Comparison of ENCODE assay signal across 19 cellular contexts in the genomic region with DNA sequence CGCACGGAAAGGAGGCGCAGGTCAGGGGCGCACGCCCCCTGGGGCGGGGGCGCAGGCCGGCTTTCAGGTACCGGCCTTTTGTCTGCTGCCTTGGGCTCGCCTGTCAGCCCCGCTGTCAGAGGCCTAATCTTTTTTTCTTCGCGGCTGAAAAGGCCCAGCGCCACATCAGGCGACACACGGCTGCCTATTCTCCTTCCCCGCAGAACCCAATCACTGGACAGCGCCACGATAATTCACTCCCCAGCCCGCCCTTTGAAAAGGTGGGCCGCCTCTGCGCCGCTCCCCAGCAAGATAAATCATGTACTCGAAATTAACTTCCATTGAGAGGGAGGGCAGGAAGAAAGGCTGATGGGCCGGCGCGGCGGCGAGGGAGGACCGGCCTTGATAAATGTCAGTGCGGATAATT. TPM values are rescaled to one million over a fixed set of nuclear protein-coding genes. Genes with fewer than 3 reads are reported as not detected.
DNase-seq lines count a peak whose midpoint lies in the region; ATAC-seq and TF ChIP-seq lines count a peak whose summit lies in the region.
"Had no signal": no experiment of that assay in that cellular context is flagged by ENCODE, and none has a peak within 500 bp of the region (broad histone marks: within the 10 kb centered on the region; RNA-seq: fewer than 3 reads in every experiment).

No MANE protein-coding gene starts in this region.

- H3K27me3 ChIP-seq in GM23338 (ENCODE audit: insufficient read depth): no peaks in the 10 kb centered on the region

- ATAC-seq in GM23338: no peak
- ATAC-seq in WTC11: no peak
- no peak for ATAC-seq in HG02642 (IDR thresholded peaks at IDR 0.05; ENCODE audit: poor library complexity, unreplicated experiment)
- ATAC-seq: PC-3 had no signal

- H3K4me3 Mint-ChIP-seq in GM23338 (no peak overlapping the region), WTC11 (no peak overlapping the region), mesothelial cell of epicardium (no peak overlapping the region), glutamatergic neuron (ENCODE audit: unreplicated experiment) (no peak overlapping the region)
- H3K4me3 Mint-ChIP-seq: CD4-positive, alpha-beta memory T cell had no signal

- H3K27ac Mint-ChIP-seq in GM23338 (no peak overlapping the region), WTC11 (peak overlapping the region; percentile 54), mesothelial cell of epicardium (peak overlapping the region; percentile 5), glutamatergic neuron (ENCODE audit: unreplicated experiment) (no peak overlapping the region)
- H3K27ac Mint-ChIP-seq: CD4-positive, alpha-beta memory T cell had no signal

- DNase-seq in GM23338 (ENCODE audit: low spot score) (no peak), WTC11 (ENCODE audit: low spot score) (no peak), mesothelial cell of epicardium (ENCODE audit: low spot score in 2 of 2, unreplicated experiment in 2 of 2) (no peak), retina (peak; percentile 73), glutamatergic neuron (no peak), cortex of kidney (lab: John Stamatoyannopoulos, UW) (no peak)
- DNase-seq: CD4-positive, alpha-beta memory T cell; DMS79; KG1; NCI-H1105 treated with DMSO at 0.1 percent for 48 hours; NCI-H187; NCI-H2107; NCI-H345; NCI-H524 treated with DMSO at 0.1 percent for 48 hours; PC-3; RPMI8226; SHP77 treated with DMSO at 0.1 percent for 48 hours had no signal

- H3K9me3 Mint-ChIP-seq in GM23338: peaks cover 8% of the 10 kb centered on the region; the same call in 2 of the 3 replicates
- peaks cover 9% of the 10 kb centered on the region for H3K9me3 Mint-ChIP-seq in WTC11
- peaks cover 11% of the 10 kb centered on the region for H3K9me3 Mint-ChIP-seq in mesothelial cell of epicardium
- peaks cover 1% of the 10 kb centered on the region for H3K9me3 Mint-ChIP-seq in glutamatergic neuron (ENCODE audit: unreplicated experiment)

- H2AFZ ChIP-seq in GM23338: no peak overlapping the region

- H3K27ac ChIP-seq in GM23338 (ENCODE audit: low read depth): no peak overlapping the region
- H3K27ac ChIP-seq: BLaER1 had no signal

- no peak overlapping the region for H3K4me3 ChIP-seq in GM23338
- H3K4me3 ChIP-seq: BLaER1 had no signal

- no peaks in the 10 kb centered on the region for H4K20me1 ChIP-seq in GM23338 (replicated peaks; ENCODE audit: insufficient read depth)
- H4K20me1 ChIP-seq: BLaER1 had no signal

- H3K36me3 ChIP-seq in GM23338 (ENCODE audit: insufficient read depth): no peaks in the 10 kb centered on the region; the same call in 1 of the 2 replicates
- H3K36me3 ChIP-seq: BLaER1 had no signal

- H3K79me2 ChIP-seq in GM23338 (replicated peaks; ENCODE audit: insufficient read depth): no peaks in the 10 kb centered on the region

- no peaks in the 10 kb centered on the region for H3K9me2 ChIP-seq in GM23338 (ENCODE audit: insufficient read depth)

- POLR2A ChIA-PET in WTC11 (lab: Charles Lee): no interaction called here

- H3K27me3 Mint-ChIP-seq in GM23338 (ENCODE audit: insufficient read depth, low read depth, poor library complexity) (peaks cover 3% of the 10 kb centered on the region), WTC11 (ENCODE audit: low read depth) (no peaks in the 10 kb centered on the region; the same call in 1 of the 2 replicates), mesothelial cell of epicardium (ENCODE audit: low read depth) (peaks cover 11% of the 10 kb centered on the region), glutamatergic neuron (ENCODE audit: unreplicated experiment) (peaks cover 8% of the 10 kb centered on the region)

- no peaks in the 10 kb centered on the region for H3K4me1 Mint-ChIP-seq in GM23338
- no peaks in the 10 kb centered on the region for H3K4me1 Mint-ChIP-seq in WTC11
- peaks cover 12% of the 10 kb centered on the region for H3K4me1 Mint-ChIP-seq in mesothelial cell of epicardium
- peaks cover 4% of the 10 kb centered on the region for H3K4me1 Mint-ChIP-seq in glutamatergic neuron (ENCODE audit: low read depth, unreplicated experiment)
- H3K4me1 Mint-ChIP-seq: CD4-positive, alpha-beta memory T cell had no signal

- H3K36me3 Mint-ChIP-seq in GM23338 (ENCODE audit: low read depth) (no peaks in the 10 kb centered on the region), WTC11 (peaks cover 9% of the 10 kb centered on the region), mesothelial cell of epicardium (peaks cover 2% of the 10 kb centered on the region), glutamatergic neuron (ENCODE audit: unreplicated experiment) (peaks cover 6% of the 10 kb centered on the region)
- H3K36me3 Mint-ChIP-seq: CD4-positive, alpha-beta memory T cell had no signal

- CTCF ChIA-PET in WTC11 (lab: Charles Lee): no interaction called here

- no peak for TF ChIP-seq CTCF in GM23338 (conservative IDR thresholded peaks at IDR 0.05; ENCODE audit: low read depth in 2 of 2)
- no peak for TF ChIP-seq CTCF in WTC11 (IDR thresholded peaks at IDR 0.05)
- no peak for TF ChIP-seq CTCF in mesothelial cell of epicardium (IDR thresholded peaks at IDR 0.05; ENCODE audit: unreplicated experiment)
- TF ChIP-seq CTCF in glutamatergic neuron (IDR thresholded peaks at IDR 0.05; ENCODE audit: partially characterized antibody, unreplicated experiment): no peak

- H3K4me1 ChIP-seq in GM23338 (ENCODE audit: insufficient read depth): no peaks in the 10 kb centered on the region

- no peaks in the 10 kb centered on the region; the same call in 1 of the 2 replicates for H3F3A ChIP-seq in GM23338 (replicated peaks; ENCODE audit: low read depth)

- H3K4me2 ChIP-seq in GM23338: no peak overlapping the region
- H3K4me2 ChIP-seq: BLaER1 had no signal

TF ChIP-seq in GM23338, 12 proteins besides CTCF, POLR2A, EP300 and RAD21:
- peak; percentile 15 for TF ChIP-seq REST (IDR thresholded peaks at IDR 0.05; ENCODE audit: unreplicated experiment)
- no peak for TF ChIP-seq POLR2AphosphoS5 (IDR thresholded peaks at IDR 0.05; ENCODE audit: low read depth)

TF ChIP-seq in WTC11, 78 proteins besides CTCF, POLR2A, EP300 and RAD21:
- TF ChIP-seq, protein P1, sequence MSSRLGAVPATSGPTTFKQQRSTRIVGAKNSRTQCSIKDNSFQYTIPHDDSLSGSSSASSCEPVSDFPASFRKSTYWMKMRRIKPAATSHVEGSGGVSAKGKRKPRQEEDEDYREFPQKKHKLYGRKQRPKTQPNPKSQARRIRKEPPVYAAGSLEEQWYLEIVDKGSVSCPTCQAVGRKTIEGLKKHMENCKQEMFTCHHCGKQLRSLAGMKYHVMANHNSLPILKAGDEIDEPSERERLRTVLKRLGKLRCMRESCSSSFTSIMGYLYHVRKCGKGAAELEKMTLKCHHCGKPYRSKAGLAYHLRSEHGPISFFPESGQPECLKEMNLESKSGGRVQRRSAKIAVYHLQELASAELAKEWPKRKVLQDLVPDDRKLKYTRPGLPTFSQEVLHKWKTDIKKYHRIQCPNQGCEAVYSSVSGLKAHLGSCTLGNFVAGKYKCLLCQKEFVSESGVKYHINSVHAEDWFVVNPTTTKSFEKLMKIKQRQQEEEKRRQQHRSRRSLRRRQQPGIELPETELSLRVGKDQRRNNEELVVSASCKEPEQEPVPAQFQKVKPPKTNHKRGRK (CRISPR knock-in tag; IDR thresholded peaks at IDR 0.05; ENCODE audit: borderline replicate concordance): no peak
- no peak for TF ChIP-seq HMGXB4 (CRISPR knock-in tag; IDR thresholded peaks at IDR 0.05)
- TF ChIP-seq ZBTB21 (CRISPR knock-in tag; IDR thresholded peaks at IDR 0.05; ENCODE audit: borderline replicate concordance): no peak
- no peak for TF ChIP-seq HMGA2 (CRISPR knock-in tag; IDR thresholded peaks at IDR 0.05)
- no peak for TF ChIP-seq ZNF416 (CRISPR knock-in tag; IDR thresholded peaks at IDR 0.05)
- TF ChIP-seq GABPB1 (CRISPR knock-in tag; IDR thresholded peaks at IDR 0.05): no peak
- TF ChIP-seq ESRRA (CRISPR knock-in tag; IDR thresholded peaks at IDR 0.05; ENCODE audit: borderline replicate concordance): no peak
- no peak for TF ChIP-seq MYBL2 (CRISPR knock-in tag; IDR thresholded peaks at IDR 0.05)
- no peak for TF ChIP-seq RELA (CRISPR knock-in tag; IDR thresholded peaks at IDR 0.05; ENCODE audit: borderline replicate concordance)
- TF ChIP-seq E2F5 (CRISPR knock-in tag; IDR thresholded peaks at IDR 0.05): no peak

RNA-seq across cellular contexts. Expression of gene PRDM16, which starts 42.6 kb away (rescaled TPM):
- 0.14 and 0.66 TPM in 2 replicates for total RNA-seq in GM23338 (2014; rRNA removed; shearing (Covaris generic))
- 0.16 TPM in 2 replicates for polyA plus RNA-seq in GM23338 (2016; fragmentation: Nextera tagmentation; extraction: Ambion mirVana)
- 1.1 to 1.6 TPM (median 1.3 TPM) in 3 replicates for total RNA-seq in WTC11 (2021)
- 1.2 to 2.1 TPM (median 1.4 TPM) in 3 replicates for total RNA-seq in mesothelial cell of epicardium
- 0.07 TPM for total RNA-seq in glutamatergic neuron (ENCODE audit: unreplicated experiment)
- total RNA-seq: CD4-positive, alpha-beta memory T cell had no signal
- polyA plus RNA-seq: CD4-positive, alpha-beta memory T cell had no signal

Comparison
In these comparisons a context has a peak if more than half of its experiments do, and no peak if none do; other contexts are left out.
1. H3K27ac Mint-ChIP-seq: peak in WTC11 (single experiment) and mesothelial cell of epicardium (single experiment); none in GM23338 (single experiment) and glutamatergic neuron (single experiment).